14 cellular contexts compared by ENCODE assay signal in the genomic region with DNA sequence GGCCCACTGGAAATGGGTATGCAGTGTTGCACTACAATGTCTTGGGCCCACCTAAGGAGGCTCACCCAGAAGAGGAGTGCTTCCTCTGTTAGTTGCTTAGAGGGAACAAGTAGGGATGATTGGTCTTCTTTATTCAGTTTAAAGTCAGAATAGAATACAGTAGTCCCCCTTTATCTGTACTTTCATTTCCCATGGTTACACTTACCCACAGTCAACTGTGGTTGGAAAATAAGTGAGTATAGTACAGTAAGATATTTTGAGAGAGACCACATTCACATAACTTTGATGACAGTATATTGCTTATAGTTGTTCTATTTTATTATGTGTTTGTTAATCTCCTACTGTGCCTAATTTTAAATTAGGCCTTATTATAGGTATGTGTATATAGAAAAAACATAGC.
DNase-seq lines count a peak whose midpoint lies in the region; ATAC-seq and TF ChIP-seq lines count a peak whose summit lies in the region.
"Had no signal": no experiment of that assay in that cellular context is flagged by ENCODE, and none has a peak within 500 bp of the region (broad histone marks: within the 10 kb centered on the region; RNA-seq: fewer than 3 reads in every experiment).

No MANE protein-coding gene starts in this region.

- no peaks in the 10 kb centered on the region for H3K9me3 Mint-ChIP-seq in activated naive CD8-positive, alpha-beta T cell treated with anti-CD3 and anti-CD28 coated beads, Interleukin-2, amount 50 U/mL, for 24 hours
- H3K9me3 Mint-ChIP-seq in activated naive CD8-positive, alpha-beta T cell treated with anti-CD3 and anti-CD28 coated beads for 36 hours = peaks cover 2% of the 10 kb centered on the region
- no peaks in the 10 kb centered on the region for H3K9me3 Mint-ChIP-seq in stimulated activated effector memory CD8-positive, alpha-beta T cell treated with anti-CD3 and anti-CD28 coated beads, Interleukin-12 subunit alpha, Interleukin-12 subunit beta, amount 100 ng/mL, for 72 hours
- H3K9me3 Mint-ChIP-seq in stimulated activated naive CD8-positive, alpha-beta T cell treated with anti-CD3 and anti-CD28 coated beads, Interleukin-15, amount 100 ng/mL, for 72 hours = no peaks in the 10 kb centered on the region
- H3K9me3 Mint-ChIP-seq in endothelial cell (ENCODE audit: unreplicated experiment) = no peaks in the 10 kb centered on the region

- no peaks in the 10 kb centered on the region for H3K27me3 Mint-ChIP-seq in activated naive CD8-positive, alpha-beta T cell treated with anti-CD3 and anti-CD28 coated beads, Interleukin-2, amount 50 U/mL, for 24 hours
- H3K27me3 Mint-ChIP-seq in activated naive CD8-positive, alpha-beta T cell treated with anti-CD3 and anti-CD28 coated beads for 36 hours = no peaks in the 10 kb centered on the region
- H3K27me3 Mint-ChIP-seq in stimulated activated naive CD8-positive, alpha-beta T cell treated with anti-CD3 and anti-CD28 coated beads, Interleukin-15, amount 100 ng/mL, for 72 hours = no peaks in the 10 kb centered on the region
- peaks cover 1% of the 10 kb centered on the region for H3K27me3 Mint-ChIP-seq in endothelial cell (ENCODE audit: unreplicated experiment)

- no peak for DNase-seq in activated naive CD8-positive, alpha-beta T cell treated with anti-CD3 and anti-CD28 coated beads, Interleukin-2, amount 50 U/mL, for 24 hours
- no peak for DNase-seq in activated naive CD8-positive, alpha-beta T cell treated with anti-CD3 and anti-CD28 coated beads for 36 hours
- DNase-seq in stimulated activated effector memory CD8-positive, alpha-beta T cell treated with anti-CD3 and anti-CD28 coated beads, Interleukin-12 subunit alpha, Interleukin-12 subunit beta, amount 100 ng/mL, for 72 hours (ENCODE audit: low spot score in 2 of 2) = no peak
- no peak for DNase-seq in stimulated activated naive CD8-positive, alpha-beta T cell treated with anti-CD3 and anti-CD28 coated beads, Interleukin-15, amount 100 ng/mL, for 72 hours
- no peak for DNase-seq in endothelial cell (ENCODE audit: low spot score)
- DNase-seq: CD4-positive, alpha-beta memory T cell; DMS153; DMS79; GF-D8; H9 had no signal

- no peak overlapping the region for H3K27ac Mint-ChIP-seq in activated naive CD8-positive, alpha-beta T cell treated with anti-CD3 and anti-CD28 coated beads, Interleukin-2, amount 50 U/mL, for 24 hours
- no peak overlapping the region for H3K27ac Mint-ChIP-seq in activated naive CD8-positive, alpha-beta T cell treated with anti-CD3 and anti-CD28 coated beads for 36 hours
- no peak overlapping the region for H3K27ac Mint-ChIP-seq in stimulated activated effector memory CD8-positive, alpha-beta T cell treated with anti-CD3 and anti-CD28 coated beads, Interleukin-12 subunit alpha, Interleukin-12 subunit beta, amount 100 ng/mL, for 72 hours
- no peak overlapping the region for H3K27ac Mint-ChIP-seq in stimulated activated naive CD8-positive, alpha-beta T cell treated with anti-CD3 and anti-CD28 coated beads, Interleukin-15, amount 100 ng/mL, for 72 hours
- H3K27ac Mint-ChIP-seq in endothelial cell (ENCODE audit: unreplicated experiment) = no peak overlapping the region
- H3K27ac Mint-ChIP-seq: CD14-positive monocyte; CD4-positive, alpha-beta memory T cell; H9 had no signal

- H3K36me3 Mint-ChIP-seq in activated naive CD8-positive, alpha-beta T cell treated with anti-CD3 and anti-CD28 coated beads, Interleukin-2, amount 50 U/mL, for 24 hours (ENCODE audit: low read depth) = no peaks in the 10 kb centered on the region
- H3K36me3 Mint-ChIP-seq in activated naive CD8-positive, alpha-beta T cell treated with anti-CD3 and anti-CD28 coated beads for 36 hours = no peaks in the 10 kb centered on the region
- H3K36me3 Mint-ChIP-seq in stimulated activated effector memory CD8-positive, alpha-beta T cell treated with anti-CD3 and anti-CD28 coated beads, Interleukin-12 subunit alpha, Interleukin-12 subunit beta, amount 100 ng/mL, for 72 hours = no peaks in the 10 kb centered on the region
- no peaks in the 10 kb centered on the region for H3K36me3 Mint-ChIP-seq in endothelial cell (ENCODE audit: low read depth, unreplicated experiment)
- H3K36me3 Mint-ChIP-seq: CD14-positive monocyte; CD4-positive, alpha-beta memory T cell had no signal

- no peaks in the 10 kb centered on the region for H3K4me1 Mint-ChIP-seq in activated naive CD8-positive, alpha-beta T cell treated with anti-CD3 and anti-CD28 coated beads, Interleukin-2, amount 50 U/mL, for 24 hours
- H3K4me1 Mint-ChIP-seq in activated naive CD8-positive, alpha-beta T cell treated with anti-CD3 and anti-CD28 coated beads for 36 hours = peaks cover 6% of the 10 kb centered on the region
- H3K4me1 Mint-ChIP-seq in stimulated activated effector memory CD8-positive, alpha-beta T cell treated with anti-CD3 and anti-CD28 coated beads, Interleukin-12 subunit alpha, Interleukin-12 subunit beta, amount 100 ng/mL, for 72 hours = no peaks in the 10 kb centered on the region
- peaks cover 6% of the 10 kb centered on the region for H3K4me1 Mint-ChIP-seq in stimulated activated naive CD8-positive, alpha-beta T cell treated with anti-CD3 and anti-CD28 coated beads, Interleukin-15, amount 100 ng/mL, for 72 hours
- no peaks in the 10 kb centered on the region for H3K4me1 Mint-ChIP-seq in endothelial cell (ENCODE audit: unreplicated experiment)
- H3K4me1 Mint-ChIP-seq: CD4-positive, alpha-beta memory T cell; H9 had no signal

- TF ChIP-seq CTCF in endothelial cell (IDR thresholded peaks at IDR 0.05; ENCODE audit: unreplicated experiment) = no peak

- ATAC-seq in activated naive CD8-positive, alpha-beta T cell treated with anti-CD3 and anti-CD28 coated beads, Interleukin-2, amount 50 U/mL, for 24 hours = peak; percentile 49
- ATAC-seq in stimulated activated effector memory CD8-positive, alpha-beta T cell treated with anti-CD3 and anti-CD28 coated beads, Interleukin-12 subunit alpha, Interleukin-12 subunit beta, amount 100 ng/mL, for 72 hours = peak; percentile 28
- ATAC-seq in stimulated activated naive CD8-positive, alpha-beta T cell treated with anti-CD3 and anti-CD28 coated beads, Interleukin-15, amount 100 ng/mL, for 72 hours = peak; percentile 66
- ATAC-seq in HG03520 (IDR thresholded peaks at IDR 0.05; ENCODE audit: unreplicated experiment) (no peak), GM21737 (IDR thresholded peaks at IDR 0.05; ENCODE audit: unreplicated experiment) (no peak)
- ATAC-seq: A549 had no signal

- no peak overlapping the region for H3K4me3 Mint-ChIP-seq in activated naive CD8-positive, alpha-beta T cell treated with anti-CD3 and anti-CD28 coated beads, Interleukin-2, amount 50 U/mL, for 24 hours
- H3K4me3 Mint-ChIP-seq in activated naive CD8-positive, alpha-beta T cell treated with anti-CD3 and anti-CD28 coated beads for 36 hours = no peak overlapping the region
- no peak overlapping the region for H3K4me3 Mint-ChIP-seq in stimulated activated effector memory CD8-positive, alpha-beta T cell treated with anti-CD3 and anti-CD28 coated beads, Interleukin-12 subunit alpha, Interleukin-12 subunit beta, amount 100 ng/mL, for 72 hours
- H3K4me3 Mint-ChIP-seq in stimulated activated naive CD8-positive, alpha-beta T cell treated with anti-CD3 and anti-CD28 coated beads, Interleukin-15, amount 100 ng/mL, for 72 hours = no peak overlapping the region
- H3K4me3 Mint-ChIP-seq in endothelial cell (ENCODE audit: unreplicated experiment) = no peak overlapping the region
- H3K4me3 Mint-ChIP-seq: CD14-positive monocyte; CD4-positive, alpha-beta memory T cell; H9 had no signal

Comparison
In these comparisons a context has a peak if more than half of its experiments do, and no peak if none do; other contexts are left out.
1. ATAC-seq: peak in activated naive CD8-positive, alpha-beta T cell treated with anti-CD3 and anti-CD28 coated beads, Interleukin-2, amount 50 U/mL, for 24 hours (single experiment), stimulated activated effector memory CD8-positive, alpha-beta T cell treated with anti-CD3 and anti-CD28 coated beads, Interleukin-12 subunit alpha, Interleukin-12 subunit beta, amount 100 ng/mL, for 72 hours (single experiment) and stimulated activated naive CD8-positive, alpha-beta T cell treated with anti-CD3 and anti-CD28 coated beads, Interleukin-15, amount 100 ng/mL, for 72 hours (single experiment); none in HG03520 (single experiment) and GM21737 (single experiment).